ENCODE assay signal across 23 cellular contexts in genomic region chr12:63086149-63086915, GRCh38.
"Had no signal": no experiment of that assay in that cellular context is flagged by ENCODE, and none has a peak within 500 bp of the region (broad histone marks: within the 10 kb centered on the region; RNA-seq: fewer than 3 reads in every experiment).

No MANE protein-coding gene starts in this region.

- H3K36me3 Mint-ChIP-seq: activated naive CD4-positive, alpha-beta T cell treated with anti-CD3 and anti-CD28 coated beads, Interleukin-2, amount 50 U/mL, for 24 hours; immature natural killer cell; natural killer cell treated with Interleukin-12 subunit alpha and Interleukin-12 subunit beta and Interleukin-15 and Interleukin-18, amount 100 ng/mL, for 72 hours; T-cell had no signal

- H3K4me3 ChIP-seq: body of pancreas, left lung, pancreas, psoas muscle had no signal

- ATAC-seq: activated CD8-positive, alpha-beta T cell treated with anti-CD3 and anti-CD28 coated beads, Interleukin-2, amount 10 ng/mL, durations not matched to agents 7 days and 5 days; body of pancreas; left lung; natural killer cell treated with Interleukin-12 subunit alpha and Interleukin-12 subunit beta and Interleukin-15 and Interleukin-18, amount 100 ng/mL, for 72 hours; pancreas; psoas muscle; T-cell had no signal

- H3K9me3 ChIP-seq: body of pancreas, left lung, pancreas, psoas muscle had no signal

- H3K4me1 ChIP-seq: body of pancreas, left lung, psoas muscle had no signal

- H3K27me3 ChIP-seq: body of pancreas, left lung, pancreas had no signal

- H3K4me1 Mint-ChIP-seq: activated naive CD4-positive, alpha-beta T cell treated with anti-CD3 and anti-CD28 coated beads, Interleukin-2, amount 50 U/mL, for 24 hours; immature natural killer cell; T-cell had no signal

- H3K27me3 Mint-ChIP-seq: dendritic cell treated with granulocyte-macrophage colony-stimulating factor and Interleukin-4, amounts not matched to agents 40 ng/mL and 50 ng/mL, for 4 days; natural killer cell treated with Interleukin-12 subunit alpha and Interleukin-12 subunit beta and Interleukin-15 and Interleukin-18, amount 100 ng/mL, for 72 hours had no signal

- H3K27ac Mint-ChIP-seq: activated CD8-positive, alpha-beta T cell treated with anti-CD3 and anti-CD28 coated beads, Interleukin-2, amount 10 ng/mL, durations not matched to agents 7 days and 5 days; activated naive CD4-positive, alpha-beta T cell treated with anti-CD3 and anti-CD28 coated beads, Interleukin-2, amount 50 U/mL, for 24 hours; dendritic cell treated with granulocyte-macrophage colony-stimulating factor and Interleukin-4, amounts not matched to agents 40 ng/mL and 50 ng/mL, for 4 days; immature natural killer cell; natural killer cell treated with Interleukin-12 subunit alpha and Interleukin-12 subunit beta and Interleukin-15 and Interleukin-18, amount 100 ng/mL, for 72 hours; T-cell; T-helper 2 cell treated with Interferon-gamma antibody and Interleukin-4, amounts not matched to agents 5 μg/mL and 100 μg/mL, for 36 hours had no signal

- H3K4me3 Mint-ChIP-seq: activated CD8-positive, alpha-beta T cell treated with anti-CD3 and anti-CD28 coated beads, Interleukin-2, amount 10 ng/mL, durations not matched to agents 7 days and 5 days; activated naive CD4-positive, alpha-beta T cell treated with anti-CD3 and anti-CD28 coated beads, Interleukin-2, amount 50 U/mL, for 24 hours; dendritic cell treated with granulocyte-macrophage colony-stimulating factor and Interleukin-4, amounts not matched to agents 40 ng/mL and 50 ng/mL, for 4 days; immature natural killer cell; natural killer cell treated with Interleukin-12 subunit alpha and Interleukin-12 subunit beta and Interleukin-15 and Interleukin-18, amount 100 ng/mL, for 72 hours; T-cell; T-helper 2 cell treated with Interferon-gamma antibody and Interleukin-4, amounts not matched to agents 5 μg/mL and 100 μg/mL, for 36 hours had no signal

- H3K27ac ChIP-seq: body of pancreas, left lung, pancreas, psoas muscle, VCaP had no signal

- H3K9me3 Mint-ChIP-seq: activated naive CD4-positive, alpha-beta T cell treated with anti-CD3 and anti-CD28 coated beads, Interleukin-2, amount 50 U/mL, for 24 hours; dendritic cell treated with granulocyte-macrophage colony-stimulating factor and Interleukin-4, amounts not matched to agents 40 ng/mL and 50 ng/mL, for 4 days; natural killer cell treated with Interleukin-12 subunit alpha and Interleukin-12 subunit beta and Interleukin-15 and Interleukin-18, amount 100 ng/mL, for 72 hours; T-cell; T-helper 2 cell treated with Interferon-gamma antibody and Interleukin-4, amounts not matched to agents 5 μg/mL and 100 μg/mL, for 36 hours had no signal

- DNase-seq: activated CD4-positive, alpha-beta T cell treated with anti-CD3 and anti-CD28 coated beads, Interleukin-2, amount 50 U/mL, for 1 hour; activated CD4-positive, CD25-positive, alpha-beta regulatory T cell treated with anti-CD3 and anti-CD28 coated beads, Interleukin-2, amount 50 U/mL, for 72 hours; activated CD8-positive, alpha-beta T cell treated with anti-CD3 and anti-CD28 coated beads, Interleukin-2, amount 10 ng/mL, durations not matched to agents 7 days and 5 days; activated gamma-delta T cell treated with Interleukin-2 at 50 U/mL for 16 hours; activated T-cell treated with anti-CD3 and anti-CD28 coated beads, Interleukin-2, amount 50 U/mL, for 1 hour; anterior cingulate cortex; caudate nucleus; effector CD4-positive, alpha-beta T cell; foreskin fibroblast; immature natural killer cell; left lung; midbrain; pancreas; psoas muscle; stimulated activated CD4-positive, alpha-beta T cell treated with anti-CD3 and anti-CD28 coated beads, Interleukin-2, amount 100 ng/mL, for 48 hours; stimulated activated naive CD4-positive, alpha-beta T cell; T-cell had no signal

- H3K36me3 ChIP-seq: left lung, pancreas had no signal
